In the genomic region with DNA sequence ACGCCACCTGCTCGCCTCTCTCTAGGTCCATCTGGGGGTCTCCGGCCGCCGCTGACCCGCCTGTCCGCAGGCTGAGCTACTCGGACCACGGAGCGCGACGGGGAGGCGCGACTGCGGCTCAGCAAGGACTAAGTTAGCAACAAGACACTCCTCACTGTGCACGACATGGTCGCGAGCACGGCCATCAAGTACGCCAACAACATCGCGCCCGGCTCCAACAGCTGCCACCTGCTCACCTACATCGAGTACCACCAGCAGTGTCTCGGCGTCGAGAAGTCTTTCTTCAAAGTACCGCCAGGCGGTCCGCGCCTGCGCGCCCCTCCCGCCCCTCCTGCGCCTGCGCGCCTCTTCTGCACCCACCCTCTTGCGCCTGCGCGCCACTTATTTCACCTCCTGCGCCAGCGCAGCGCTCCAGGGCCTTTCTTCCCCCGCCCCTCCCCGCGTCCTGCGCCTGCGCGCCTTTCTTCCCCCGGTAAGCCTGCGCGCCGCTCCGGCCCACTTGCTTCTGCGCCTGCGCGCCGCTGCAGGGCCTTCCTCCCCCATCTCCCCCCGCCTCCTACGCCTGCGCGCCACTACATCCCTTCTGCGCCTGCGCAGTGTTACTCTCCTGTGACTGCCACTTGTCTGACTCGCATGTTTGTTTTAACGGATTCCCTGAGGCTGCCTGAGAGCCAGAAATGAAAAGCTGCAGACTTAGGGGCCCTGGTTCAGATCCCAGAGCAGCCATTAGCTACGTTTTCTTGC, we compare ENCODE assay signal across 1 cellular context.
A peak's percentile ranks its signal among the peaks of the same experiment; 100 is the strongest.
TF ChIP-seq lines count a peak whose summit lies in the region.

No MANE protein-coding gene starts in this region.

TF ChIP-seq in HepG2, 621 proteins besides CTCF, POLR2A, EP300 and RAD21 (continued from another document and continues in another):
- TF ChIP-seq, protein P1, sequence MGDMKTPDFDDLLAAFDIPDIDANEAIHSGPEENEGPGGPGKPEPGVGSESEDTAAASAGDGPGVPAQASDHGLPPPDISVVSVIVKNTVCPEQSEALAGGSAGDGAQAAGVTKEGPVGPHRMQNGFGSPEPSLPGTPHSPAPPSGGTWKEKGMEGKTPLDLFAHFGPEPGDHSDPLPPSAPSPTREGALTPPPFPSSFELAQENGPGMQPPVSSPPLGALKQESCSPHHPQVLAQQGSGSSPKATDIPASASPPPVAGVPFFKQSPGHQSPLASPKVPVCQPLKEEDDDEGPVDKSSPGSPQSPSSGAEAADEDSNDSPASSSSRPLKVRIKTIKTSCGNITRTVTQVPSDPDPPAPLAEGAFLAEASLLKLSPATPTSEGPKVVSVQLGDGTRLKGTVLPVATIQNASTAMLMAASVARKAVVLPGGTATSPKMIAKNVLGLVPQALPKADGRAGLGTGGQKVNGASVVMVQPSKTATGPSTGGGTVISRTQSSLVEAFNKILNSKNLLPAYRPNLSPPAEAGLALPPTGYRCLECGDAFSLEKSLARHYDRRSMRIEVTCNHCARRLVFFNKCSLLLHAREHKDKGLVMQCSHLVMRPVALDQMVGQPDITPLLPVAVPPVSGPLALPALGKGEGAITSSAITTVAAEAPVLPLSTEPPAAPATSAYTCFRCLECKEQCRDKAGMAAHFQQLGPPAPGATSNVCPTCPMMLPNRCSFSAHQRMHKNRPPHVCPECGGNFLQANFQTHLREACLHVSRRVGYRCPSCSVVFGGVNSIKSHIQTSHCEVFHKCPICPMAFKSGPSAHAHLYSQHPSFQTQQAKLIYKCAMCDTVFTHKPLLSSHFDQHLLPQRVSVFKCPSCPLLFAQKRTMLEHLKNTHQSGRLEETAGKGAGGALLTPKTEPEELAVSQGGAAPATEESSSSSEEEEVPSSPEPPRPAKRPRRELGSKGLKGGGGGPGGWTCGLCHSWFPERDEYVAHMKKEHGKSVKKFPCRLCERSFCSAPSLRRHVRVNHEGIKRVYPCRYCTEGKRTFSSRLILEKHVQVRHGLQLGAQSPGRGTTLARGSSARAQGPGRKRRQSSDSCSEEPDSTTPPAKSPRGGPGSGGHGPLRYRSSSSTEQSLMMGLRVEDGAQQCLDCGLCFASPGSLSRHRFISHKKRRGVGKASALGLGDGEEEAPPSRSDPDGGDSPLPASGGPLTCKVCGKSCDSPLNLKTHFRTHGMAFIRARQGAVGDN (CRISPR knock-in tag; IDR thresholded peaks at IDR 0.05) = peak; percentile 96
- peak; percentile 62 for TF ChIP-seq IRF2 (CRISPR knock-in tag; IDR thresholded peaks at IDR 0.05)
- peak; percentile 71 for TF ChIP-seq RBFOX2 (IDR thresholded peaks at IDR 0.05; ENCODE audit: low read depth, low read length)
- no peak for TF ChIP-seq THYN1 (CRISPR knock-in tag; IDR thresholded peaks at IDR 0.05; ENCODE audit: borderline replicate concordance, low read depth)
- TF ChIP-seq TP53 (CRISPR knock-in tag; conservative IDR thresholded peaks at IDR 0.05) = no peak
- no peak for TF ChIP-seq TBX3 (IDR thresholded peaks at IDR 0.05; ENCODE audit: borderline replicate concordance)
- no peak for TF ChIP-seq ZNF382 (CRISPR knock-in tag; IDR thresholded peaks at IDR 0.05; ENCODE audit: borderline replicate concordance)
- TF ChIP-seq, protein P2, sequence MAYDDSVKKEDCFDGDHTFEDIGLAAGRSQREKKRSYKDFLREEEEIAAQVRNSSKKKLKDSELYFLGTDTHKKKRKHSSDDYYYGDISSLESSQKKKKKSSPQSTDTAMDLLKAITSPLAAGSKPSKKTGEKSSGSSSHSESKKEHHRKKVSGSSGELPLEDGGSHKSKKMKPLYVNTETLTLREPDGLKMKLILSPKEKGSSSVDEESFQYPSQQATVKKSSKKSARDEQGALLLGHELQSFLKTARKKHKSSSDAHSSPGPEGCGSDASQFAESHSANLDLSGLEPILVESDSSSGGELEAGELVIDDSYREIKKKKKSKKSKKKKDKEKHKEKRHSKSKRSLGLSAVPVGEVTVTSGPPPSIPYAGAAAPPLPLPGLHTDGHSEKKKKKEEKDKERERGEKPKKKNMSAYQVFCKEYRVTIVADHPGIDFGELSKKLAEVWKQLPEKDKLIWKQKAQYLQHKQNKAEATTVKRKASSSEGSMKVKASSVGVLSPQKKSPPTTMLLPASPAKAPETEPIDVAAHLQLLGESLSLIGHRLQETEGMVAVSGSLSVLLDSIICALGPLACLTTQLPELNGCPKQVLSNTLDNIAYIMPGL (CRISPR knock-in tag; IDR thresholded peaks at IDR 0.05; ENCODE audit: borderline replicate concordance in 1 of 2, low read depth in 1 of 2) = 0 out of 4 replicates have a peak, but pooled peaks of 1 of the 2 experiments have one; percentile 30
- no peak for TF ChIP-seq TCF7L2 (IDR thresholded peaks at IDR 0.05; ENCODE audit: low read depth, low read length)
- no peak for TF ChIP-seq ZFP36 (IDR thresholded peaks at IDR 0.05; ENCODE audit: borderline replicate concordance, low read depth, low read length, partially characterized antibody)
- no peak for TF ChIP-seq KDM6A (CRISPR knock-in tag; IDR thresholded peaks at IDR 0.05; ENCODE audit: low read depth)
- TF ChIP-seq CHCHD3 (CRISPR knock-in tag; IDR thresholded peaks at IDR 0.05) = peak; percentile 93; the same call in 1 of the 2 replicates
- no peak for TF ChIP-seq ZNF766 (CRISPR knock-in tag; IDR thresholded peaks at IDR 0.05; ENCODE audit: borderline replicate concordance)
- TF ChIP-seq ZNF550 (CRISPR knock-in tag; IDR thresholded peaks at IDR 0.05; ENCODE audit: borderline replicate concordance) = no peak
- TF ChIP-seq ZBTB21 (CRISPR knock-in tag; IDR thresholded peaks at IDR 0.05) = no peak
- TF ChIP-seq, protein P3, sequence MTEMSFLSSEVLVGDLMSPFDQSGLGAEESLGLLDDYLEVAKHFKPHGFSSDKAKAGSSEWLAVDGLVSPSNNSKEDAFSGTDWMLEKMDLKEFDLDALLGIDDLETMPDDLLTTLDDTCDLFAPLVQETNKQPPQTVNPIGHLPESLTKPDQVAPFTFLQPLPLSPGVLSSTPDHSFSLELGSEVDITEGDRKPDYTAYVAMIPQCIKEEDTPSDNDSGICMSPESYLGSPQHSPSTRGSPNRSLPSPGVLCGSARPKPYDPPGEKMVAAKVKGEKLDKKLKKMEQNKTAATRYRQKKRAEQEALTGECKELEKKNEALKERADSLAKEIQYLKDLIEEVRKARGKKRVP (CRISPR knock-in tag; IDR thresholded peaks at IDR 0.05) = no peak
- TF ChIP-seq ZNF788 (CRISPR knock-in tag; IDR thresholded peaks at IDR 0.05; ENCODE audit: borderline replicate concordance) = peak; percentile 47; the same call in 1 of the 2 replicates
- peak; percentile 74; the same call in 1 of the 2 replicates for TF ChIP-seq ZNF556 (CRISPR knock-in tag; IDR thresholded peaks at IDR 0.05; ENCODE audit: borderline replicate concordance)
- TF ChIP-seq, protein P4, sequence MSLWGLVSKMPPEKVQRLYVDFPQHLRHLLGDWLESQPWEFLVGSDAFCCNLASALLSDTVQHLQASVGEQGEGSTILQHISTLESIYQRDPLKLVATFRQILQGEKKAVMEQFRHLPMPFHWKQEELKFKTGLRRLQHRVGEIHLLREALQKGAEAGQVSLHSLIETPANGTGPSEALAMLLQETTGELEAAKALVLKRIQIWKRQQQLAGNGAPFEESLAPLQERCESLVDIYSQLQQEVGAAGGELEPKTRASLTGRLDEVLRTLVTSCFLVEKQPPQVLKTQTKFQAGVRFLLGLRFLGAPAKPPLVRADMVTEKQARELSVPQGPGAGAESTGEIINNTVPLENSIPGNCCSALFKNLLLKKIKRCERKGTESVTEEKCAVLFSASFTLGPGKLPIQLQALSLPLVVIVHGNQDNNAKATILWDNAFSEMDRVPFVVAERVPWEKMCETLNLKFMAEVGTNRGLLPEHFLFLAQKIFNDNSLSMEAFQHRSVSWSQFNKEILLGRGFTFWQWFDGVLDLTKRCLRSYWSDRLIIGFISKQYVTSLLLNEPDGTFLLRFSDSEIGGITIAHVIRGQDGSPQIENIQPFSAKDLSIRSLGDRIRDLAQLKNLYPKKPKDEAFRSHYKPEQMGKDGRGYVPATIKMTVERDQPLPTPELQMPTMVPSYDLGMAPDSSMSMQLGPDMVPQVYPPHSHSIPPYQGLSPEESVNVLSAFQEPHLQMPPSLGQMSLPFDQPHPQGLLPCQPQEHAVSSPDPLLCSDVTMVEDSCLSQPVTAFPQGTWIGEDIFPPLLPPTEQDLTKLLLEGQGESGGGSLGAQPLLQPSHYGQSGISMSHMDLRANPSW (CRISPR knock-in tag; IDR thresholded peaks at IDR 0.05; ENCODE audit: borderline replicate concordance) = no peak
- no peak for TF ChIP-seq SKI (IDR thresholded peaks at IDR 0.05; ENCODE audit: partially characterized antibody)
- TF ChIP-seq, protein P5, sequence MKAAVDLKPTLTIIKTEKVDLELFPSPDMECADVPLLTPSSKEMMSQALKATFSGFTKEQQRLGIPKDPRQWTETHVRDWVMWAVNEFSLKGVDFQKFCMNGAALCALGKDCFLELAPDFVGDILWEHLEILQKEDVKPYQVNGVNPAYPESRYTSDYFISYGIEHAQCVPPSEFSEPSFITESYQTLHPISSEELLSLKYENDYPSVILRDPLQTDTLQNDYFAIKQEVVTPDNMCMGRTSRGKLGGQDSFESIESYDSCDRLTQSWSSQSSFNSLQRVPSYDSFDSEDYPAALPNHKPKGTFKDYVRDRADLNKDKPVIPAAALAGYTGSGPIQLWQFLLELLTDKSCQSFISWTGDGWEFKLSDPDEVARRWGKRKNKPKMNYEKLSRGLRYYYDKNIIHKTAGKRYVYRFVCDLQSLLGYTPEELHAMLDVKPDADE (CRISPR knock-in tag; IDR thresholded peaks at IDR 0.05) = no peak
- TF ChIP-seq, protein P6, sequence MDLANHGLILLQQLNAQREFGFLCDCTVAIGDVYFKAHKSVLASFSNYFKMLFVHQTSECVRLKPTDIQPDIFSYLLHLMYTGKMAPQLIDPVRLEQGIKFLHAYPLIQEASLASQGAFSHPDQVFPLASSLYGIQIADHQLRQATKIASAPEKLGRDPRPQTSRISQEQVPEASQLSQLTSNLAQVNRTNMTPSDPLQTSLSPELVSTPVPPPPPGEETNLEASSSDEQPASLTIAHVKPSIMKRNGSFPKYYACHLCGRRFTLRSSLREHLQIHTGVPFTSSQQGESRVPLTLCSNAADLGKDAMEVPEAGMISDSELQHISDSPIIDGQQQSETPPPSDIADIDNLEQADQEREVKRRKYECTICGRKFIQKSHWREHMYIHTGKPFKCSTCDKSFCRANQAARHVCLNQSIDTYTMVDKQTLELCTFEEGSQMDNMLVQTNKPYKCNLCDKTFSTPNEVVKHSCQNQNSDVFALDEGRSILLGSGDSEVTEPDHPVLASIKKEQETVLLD (CRISPR knock-in tag; IDR thresholded peaks at IDR 0.05; ENCODE audit: low read depth) = peak; percentile 45
- no peak for TF ChIP-seq MBNL3 (CRISPR knock-in tag; conservative IDR thresholded peaks at IDR 0.05)
- TF ChIP-seq ZNF782 (CRISPR knock-in tag; IDR thresholded peaks at IDR 0.05; ENCODE audit: borderline replicate concordance) = no peak; the same call in 1 of the 2 replicates
- no peak for TF ChIP-seq ZNF619 (CRISPR knock-in tag; IDR thresholded peaks at IDR 0.05)
- TF ChIP-seq SNAPC2 (CRISPR knock-in tag; IDR thresholded peaks at IDR 0.05) = 0 out of 2 replicates have a peak, but pooled peaks have one; percentile 41
- TF ChIP-seq, protein P7, sequence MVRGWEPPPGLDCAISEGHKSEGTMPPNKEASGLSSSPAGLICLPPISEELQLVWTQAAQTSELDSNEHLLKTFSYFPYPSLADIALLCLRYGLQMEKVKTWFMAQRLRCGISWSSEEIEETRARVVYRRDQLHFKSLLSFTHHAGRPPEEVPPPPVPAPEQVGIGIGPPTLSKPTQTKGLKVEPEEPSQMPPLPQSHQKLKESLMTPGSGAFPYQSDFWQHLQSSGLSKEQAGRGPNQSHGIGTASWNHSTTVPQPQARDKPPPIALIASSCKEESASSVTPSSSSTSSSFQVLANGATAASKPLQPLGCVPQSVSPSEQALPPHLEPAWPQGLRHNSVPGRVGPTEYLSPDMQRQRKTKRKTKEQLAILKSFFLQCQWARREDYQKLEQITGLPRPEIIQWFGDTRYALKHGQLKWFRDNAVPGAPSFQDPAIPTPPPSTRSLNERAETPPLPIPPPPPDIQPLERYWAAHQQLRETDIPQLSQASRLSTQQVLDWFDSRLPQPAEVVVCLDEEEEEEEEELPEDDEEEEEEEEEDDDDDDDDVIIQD (CRISPR knock-in tag; IDR thresholded peaks at IDR 0.05; ENCODE audit: low read depth) = no peak
- no peak for TF ChIP-seq XRCC5 (optimal IDR thresholded peaks at IDR 0.05; ENCODE audit: low read length)
- peak in 1 of 2 experiments; percentile 49; a peak in 1 of 4 replicates for TF ChIP-seq KLF16 (CRISPR knock-in tag; IDR thresholded peaks at IDR 0.05)
- TF ChIP-seq, protein P8, sequence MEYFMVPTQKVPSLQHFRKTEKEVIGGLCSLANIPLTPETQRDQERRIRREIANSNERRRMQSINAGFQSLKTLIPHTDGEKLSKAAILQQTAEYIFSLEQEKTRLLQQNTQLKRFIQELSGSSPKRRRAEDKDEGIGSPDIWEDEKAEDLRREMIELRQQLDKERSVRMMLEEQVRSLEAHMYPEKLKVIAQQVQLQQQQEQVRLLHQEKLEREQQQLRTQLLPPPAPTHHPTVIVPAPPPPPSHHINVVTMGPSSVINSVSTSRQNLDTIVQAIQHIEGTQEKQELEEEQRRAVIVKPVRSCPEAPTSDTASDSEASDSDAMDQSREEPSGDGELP (IDR thresholded peaks at IDR 0.05; ENCODE audit: borderline replicate concordance, low read depth) = no peak
- 0 out of 2 replicates have a peak, but pooled peaks have one; percentile 47 for TF ChIP-seq CAMTA2 (CRISPR knock-in tag; IDR thresholded peaks at IDR 0.05; ENCODE audit: borderline replicate concordance)
- peak; percentile 84; the same call in 1 of the 2 replicates for TF ChIP-seq NFKB2 (CRISPR knock-in tag; IDR thresholded peaks at IDR 0.05; ENCODE audit: borderline replicate concordance)
- TF ChIP-seq ZNF274 (CRISPR knock-in tag; IDR thresholded peaks at IDR 0.05) = no peak
- TF ChIP-seq PAF1 (CRISPR knock-in tag; IDR thresholded peaks at IDR 0.05) = no peak
- TF ChIP-seq, protein P9, sequence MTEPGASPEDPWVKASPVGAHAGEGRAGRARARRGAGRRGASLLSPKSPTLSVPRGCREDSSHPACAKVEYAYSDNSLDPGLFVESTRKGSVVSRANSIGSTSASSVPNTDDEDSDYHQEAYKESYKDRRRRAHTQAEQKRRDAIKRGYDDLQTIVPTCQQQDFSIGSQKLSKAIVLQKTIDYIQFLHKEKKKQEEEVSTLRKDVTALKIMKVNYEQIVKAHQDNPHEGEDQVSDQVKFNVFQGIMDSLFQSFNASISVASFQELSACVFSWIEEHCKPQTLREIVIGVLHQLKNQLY (CRISPR knock-in tag; IDR thresholded peaks at IDR 0.05) = peak; percentile 30; the same call in 1 of the 2 replicates
- TF ChIP-seq NFE2L1 (CRISPR knock-in tag; IDR thresholded peaks at IDR 0.05; ENCODE audit: borderline replicate concordance) = no peak
- TF ChIP-seq, protein P10, sequence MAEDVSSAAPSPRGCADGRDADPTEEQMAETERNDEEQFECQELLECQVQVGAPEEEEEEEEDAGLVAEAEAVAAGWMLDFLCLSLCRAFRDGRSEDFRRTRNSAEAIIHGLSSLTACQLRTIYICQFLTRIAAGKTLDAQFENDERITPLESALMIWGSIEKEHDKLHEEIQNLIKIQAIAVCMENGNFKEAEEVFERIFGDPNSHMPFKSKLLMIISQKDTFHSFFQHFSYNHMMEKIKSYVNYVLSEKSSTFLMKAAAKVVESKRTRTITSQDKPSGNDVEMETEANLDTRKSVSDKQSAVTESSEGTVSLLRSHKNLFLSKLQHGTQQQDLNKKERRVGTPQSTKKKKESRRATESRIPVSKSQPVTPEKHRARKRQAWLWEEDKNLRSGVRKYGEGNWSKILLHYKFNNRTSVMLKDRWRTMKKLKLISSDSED (CRISPR knock-in tag; IDR thresholded peaks at IDR 0.05) = no peak
- TF ChIP-seq GTF2F1 (IDR thresholded peaks at IDR 0.05; ENCODE audit: low read length) = no peak
- TF ChIP-seq ZNF432 (CRISPR knock-in tag; IDR thresholded peaks at IDR 0.05; ENCODE audit: borderline replicate concordance) = no peak
- 0 out of 2 replicates have a peak, but pooled peaks have one; percentile 69 for TF ChIP-seq ZNF446 (CRISPR knock-in tag; IDR thresholded peaks at IDR 0.05)
- no peak for TF ChIP-seq EED (CRISPR knock-in tag; IDR thresholded peaks at IDR 0.05)
- peak; percentile 34 for TF ChIP-seq HNRNPK (IDR thresholded peaks at IDR 0.05; ENCODE audit: low read depth, low read length, poor library complexity, severe bottlenecking)
- no peak for TF ChIP-seq ZNF569 (CRISPR knock-in tag; IDR thresholded peaks at IDR 0.05; ENCODE audit: borderline replicate concordance)
